23 cellular contexts compared by ENCODE assay signal in the genomic region with DNA sequence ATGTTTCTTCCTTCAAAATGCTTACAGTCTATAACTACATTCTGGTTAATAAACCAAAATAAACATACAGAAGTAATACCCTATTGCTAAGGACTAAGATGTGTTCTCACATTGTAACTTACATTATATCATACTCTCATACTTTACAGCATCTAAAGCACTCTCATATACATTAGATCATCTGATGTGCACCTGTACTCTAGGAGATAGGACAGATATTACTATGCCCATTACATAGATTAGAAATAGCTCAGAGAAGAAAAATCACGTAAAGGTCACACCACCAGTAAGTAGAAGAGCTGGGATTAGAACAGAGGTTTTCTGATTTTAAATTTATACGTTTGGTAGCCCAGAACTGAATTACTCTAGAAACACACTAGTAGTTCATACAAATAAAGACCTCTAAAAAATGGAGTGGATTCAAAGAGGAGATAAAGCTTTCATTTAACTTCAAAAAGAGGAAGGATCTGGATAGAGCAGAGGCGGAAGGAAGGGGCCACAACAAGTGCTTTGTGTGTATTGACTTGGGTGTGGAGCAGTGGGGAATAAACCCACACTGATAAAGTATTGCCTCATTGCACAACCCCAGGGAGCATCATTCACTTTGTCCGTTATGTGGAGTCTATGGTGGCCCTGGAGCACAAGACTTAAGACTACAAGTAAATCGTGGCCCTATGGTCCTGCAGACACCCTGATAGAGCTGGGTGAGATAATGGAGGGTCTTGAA. TPM values are rescaled to one million over a fixed set of nuclear protein-coding genes. Genes with fewer than 3 reads are reported as not detected.
DNase-seq lines count a peak whose midpoint lies in the region; ATAC-seq, FAIRE-seq and TF ChIP-seq lines count a peak whose summit lies in the region.
"Had no signal": no experiment of that assay in that cellular context is flagged by ENCODE, and none has a peak within 500 bp of the region (broad histone marks: within the 10 kb centered on the region; RNA-seq: fewer than 3 reads in every experiment).

No MANE protein-coding gene starts in this region.

- H3K27ac ChIP-seq in HepG2 (ENCODE audit: extremely low read length, insufficient read depth, low read length) (no peak overlapping the region), right lobe of liver (no peak overlapping the region), K562 (ENCODE audit: extremely low read depth, low read depth, low read length) (no peak overlapping the region), kidney (ENCODE audit: low read depth in 2 of 2, low read length in 2 of 2) (no peak overlapping the region)
- H3K27ac ChIP-seq: A549, brain microvascular endothelial cell had no signal

- no peak for TF ChIP-seq RAD21 in HepG2 (CRISPR knock-in tag; IDR thresholded peaks at IDR 0.05)
- TF ChIP-seq RAD21 in K562 (CRISPR knock-in tag; conservative IDR thresholded peaks at IDR 0.05 in 1 of 2, IDR thresholded peaks at IDR 0.05 in 1 of 2) = no peak

- H3K27ac Mint-ChIP-seq in T-helper 2 cell treated with Interferon-gamma antibody and Interleukin-4, amounts not matched to agents 5 μg/mL and 100 μg/mL, for 36 hours = no peak overlapping the region
- H3K27ac Mint-ChIP-seq: activated naive CD8-positive, alpha-beta T cell; dendritic cell treated with granulocyte-macrophage colony-stimulating factor and Interleukin-4, amounts not matched to agents 40 ng/mL and 50 ng/mL, for 4 days had no signal

- H2AFZ ChIP-seq in HepG2 (ENCODE audit: low read length) (no peak overlapping the region), K562 (ENCODE audit: low read depth, low read length) (no peak overlapping the region)

- TF ChIP-seq EP300 in HepG2 (IDR thresholded peaks at IDR 0.05; ENCODE audit: low read depth in 2 of 2, low read length in 2 of 2) (no peak), HepG2 (CRISPR knock-in tag; IDR thresholded peaks at IDR 0.05; ENCODE audit: borderline replicate concordance) (no peak), K562 (IDR thresholded peaks at IDR 0.05; ENCODE audit: low read length) (peak; percentile 71)

- H4K20me1 ChIP-seq in HepG2 (ENCODE audit: insufficient read depth, low read length) = no peaks in the 10 kb centered on the region
- H4K20me1 ChIP-seq in K562 (replicated peaks; ENCODE audit: control insufficient read depth, insufficient read depth, low read length) = no peaks in the 10 kb centered on the region

- no peaks in the 10 kb centered on the region for H3K9me1 ChIP-seq in K562 (ENCODE audit: control insufficient read depth, insufficient read depth, low read length)

- H3K9ac ChIP-seq in HepG2 (ENCODE audit: insufficient read depth, low read depth, low read length) = no peak overlapping the region
- no peak overlapping the region for H3K9ac ChIP-seq in K562 (ENCODE audit: insufficient read depth in 1 of 2, low read depth in 2 of 2, low read length in 2 of 2)
- no peak overlapping the region for H3K9ac ChIP-seq in kidney (ENCODE audit: low read length in 2 of 2)

- no TSS peak for BruUV-seq in HepG2 (replicated peaks; lab: Mats Ljungman, UMichigan)
- no TSS peak for BruUV-seq in K562 (replicated peaks; lab: Mats Ljungman, UMichigan)

- intact Hi-C loops in HepG2 (cut with micrococcal nuclease; ENCODE audit: unreplicated experiment) (no loop called here), right lobe of liver (cut with DNase I) (no loop called here), K562 (cut with micrococcal nuclease) (no loop called here), kidney (cut with DNase I) (no loop called here)

- no peak for TF ChIP-seq CTCF in HepG2 (CRISPR knock-in tag; IDR thresholded peaks at IDR 0.05)
- TF ChIP-seq CTCF in right lobe of liver (IDR thresholded peaks at IDR 0.05) = no peak
- TF ChIP-seq CTCF in K562 (IDR thresholded peaks at IDR 0.05 in 2 of 3, conservative IDR thresholded peaks at IDR 0.05 in 1 of 3; ENCODE audit: insufficient read depth in 2 of 3, low read depth in 1 of 3, low read length in 3 of 3) = no peak
- no peak for TF ChIP-seq CTCF in kidney (IDR thresholded peaks at IDR 0.05; ENCODE audit: borderline replicate concordance, extremely low read depth, insufficient read depth)

- H3K4me1 ChIP-seq in HepG2 (ENCODE audit: insufficient read depth, low read length) (peaks cover 9% of the 10 kb centered on the region; the same call in 1 of the 2 replicates), right lobe of liver (peaks cover 0 to 11% (median under 1%) of the 10 kb centered on the region in 4 donors), K562 (replicated peaks in 1 of 2; ENCODE audit: control insufficient read depth in 2 of 2, insufficient read depth in 2 of 2, low read length in 2 of 2) (peaks cover 4 to 26% of the 10 kb centered on the region in 2 experiments), kidney (ENCODE audit: control insufficient read depth in 1 of 2, insufficient read depth in 1 of 2, low read depth in 1 of 2, low read length in 2 of 2) (no peaks in the 10 kb centered on the region)

- no peak overlapping the region for H3K4me3 Mint-ChIP-seq in activated T-cell treated with anti-CD3 and anti-CD28 coated beads, Interleukin-2, amount 50 U/mL, for 4 hours
- no peak overlapping the region for H3K4me3 Mint-ChIP-seq in T-helper 2 cell treated with Interferon-gamma antibody and Interleukin-4, amounts not matched to agents 5 μg/mL and 100 μg/mL, for 36 hours
- H3K4me3 Mint-ChIP-seq: activated naive CD8-positive, alpha-beta T cell; dendritic cell treated with granulocyte-macrophage colony-stimulating factor and Interleukin-4, amounts not matched to agents 40 ng/mL and 50 ng/mL, for 4 days had no signal

- H3K4me3 ChIP-seq in HepG2 (replicated peaks in 1 of 3; ENCODE audit: insufficient read depth in 1 of 3, low read depth in 2 of 3, low read length in 3 of 3) (no peak overlapping the region), right lobe of liver (no peak overlapping the region), K562 (no peak overlapping the region), kidney (ENCODE audit: low read length in 2 of 2) (no peak overlapping the region)
- H3K4me3 ChIP-seq: A549, GM12878, lung, transverse colon had no signal

- peaks cover 7% of the 10 kb centered on the region for H3K27me3 Mint-ChIP-seq in activated T-cell treated with anti-CD3 and anti-CD28 coated beads, Interleukin-2, amount 50 U/mL, for 4 hours (ENCODE audit: low read depth)
- peaks cover 12% of the 10 kb centered on the region for H3K27me3 Mint-ChIP-seq in T-helper 2 cell treated with Interferon-gamma antibody and Interleukin-4, amounts not matched to agents 5 μg/mL and 100 μg/mL, for 36 hours (ENCODE audit: low read depth)
- H3K27me3 Mint-ChIP-seq: dendritic cell treated with granulocyte-macrophage colony-stimulating factor and Interleukin-4, amounts not matched to agents 40 ng/mL and 50 ng/mL, for 4 days had no signal

- POLR2A ChIA-PET in HepG2 (lab: Yijun Ruan, JAX) (no interaction called here), K562 (lab: Yijun Ruan, JAX) (interaction anchor here (1.1 kb wide), 1 partner anchor 14 kb away, joined by 4 read pairs; no protein-coding TSS in a partner anchor)

- CTCF ChIA-PET in HepG2 (lab: Yijun Ruan, JAX; ENCODE audit: low intra/inter-chr PET ratio, low total read pairs) = no interaction called here
- CTCF ChIA-PET in K562 (lab: Yijun Ruan, JAX; ENCODE audit: low intra/inter-chr PET ratio) = no interaction called here

- 25% methylated on average over 5 of the region's 5 CpGs for WGBS in HepG2 (ENCODE audit: low lambda C conversion rate)
- WGBS in right lobe of liver (ENCODE audit: insufficient coverage, low coverage, low lambda C conversion rate, missing lambda C conversion rate) = 63% methylated on average over 5 of the region's 5 CpGs
- 4% methylated on average over 5 of the region's 5 CpGs for WGBS in K562 (ENCODE audit: insufficient coverage, low coverage, missing lambda C conversion rate)

- in situ Hi-C loops in HepG2 (cut with HindIII; ENCODE audit: extremely low pct_ligation_motif_present, low pct_unique_long_range_greater_than_20kb) = no loop called here
- in situ Hi-C loops in K562 (cut with MboI) = no loop called here

- no peaks in the 10 kb centered on the region for H3K4me1 Mint-ChIP-seq in activated T-cell treated with anti-CD3 and anti-CD28 coated beads, Interleukin-2, amount 50 U/mL, for 4 hours (ENCODE audit: low read depth)
- no peaks in the 10 kb centered on the region for H3K4me1 Mint-ChIP-seq in T-helper 2 cell treated with Interferon-gamma antibody and Interleukin-4, amounts not matched to agents 5 μg/mL and 100 μg/mL, for 36 hours (ENCODE audit: low read depth)

- H3K79me2 ChIP-seq in HepG2 (ENCODE audit: insufficient read depth, low read length) = no peaks in the 10 kb centered on the region
- no peaks in the 10 kb centered on the region for H3K79me2 ChIP-seq in K562 (ENCODE audit: control insufficient read depth, insufficient read depth, low read length)

- no peaks in the 10 kb centered on the region for H3K9me3 ChIP-seq in HepG2 (ENCODE audit: low read length)
- no peaks in the 10 kb centered on the region for H3K9me3 ChIP-seq in right lobe of liver
- H3K9me3 ChIP-seq in K562 (replicated peaks; ENCODE audit: control insufficient read depth, insufficient read depth, low read depth, low read length) = no peaks in the 10 kb centered on the region
- no peaks in the 10 kb centered on the region for H3K9me3 ChIP-seq in kidney (ENCODE audit: control insufficient read depth in 1 of 2, low read length in 2 of 2)
- H3K9me3 ChIP-seq: A549, transverse colon had no signal

- ATAC-seq in HepG2 = no peak
- ATAC-seq in right lobe of liver = no peak
- peak; percentile 41 for ATAC-seq in K562
- no peak for ATAC-seq in activated T-cell treated with anti-CD3 and anti-CD28 coated beads, Interleukin-2, amount 50 U/mL, for 4 hours
- no peak for ATAC-seq in HG03457 (IDR thresholded peaks at IDR 0.05; ENCODE audit: unreplicated experiment)
- ATAC-seq: A549, GM12878 had no signal

- H3K9me3 Mint-ChIP-seq in activated T-cell treated with anti-CD3 and anti-CD28 coated beads, Interleukin-2, amount 50 U/mL, for 4 hours = no peaks in the 10 kb centered on the region
- no peaks in the 10 kb centered on the region for H3K9me3 Mint-ChIP-seq in T-helper 2 cell treated with Interferon-gamma antibody and Interleukin-4, amounts not matched to agents 5 μg/mL and 100 μg/mL, for 36 hours
- H3K9me3 Mint-ChIP-seq: dendritic cell treated with granulocyte-macrophage colony-stimulating factor and Interleukin-4, amounts not matched to agents 40 ng/mL and 50 ng/mL, for 4 days had no signal

- H3K27me3 ChIP-seq in HepG2 (ENCODE audit: control insufficient read depth in 1 of 2, insufficient read depth in 2 of 2, low read length in 2 of 2) (no peaks in the 10 kb centered on the region), right lobe of liver (no peaks in the 10 kb centered on the region), K562 (ENCODE audit: control insufficient read depth in 2 of 2, insufficient read depth in 2 of 2, low read length in 2 of 2) (no peaks in the 10 kb centered on the region)
- H3K27me3 ChIP-seq: brain microvascular endothelial cell, transverse colon had no signal

- no peak for DNase-seq in HepG2 (ENCODE audit: low spot score)
- no peak for DNase-seq in right lobe of liver
- DNase-seq in OCI-M1 (lab: John Stamatoyannopoulos, UW) = peak; percentile 95
- DNase-seq in K562 (ENCODE audit: extremely low read depth in 1 of 4, low spot score in 3 of 4) = peak in 2 of 4 experiments; percentile 24 to 29
- no peak for DNase-seq in kidney
- no peak for DNase-seq in activated T-cell treated with anti-CD3 and anti-CD28 coated beads, Interleukin-2, amount 50 U/mL, for 4 hours
- DNase-seq in T-helper 2 cell treated with Interferon-gamma antibody and Interleukin-4, amounts not matched to agents 5 μg/mL and 100 μg/mL, for 36 hours (ENCODE audit: low spot score) = no peak
- DNase-seq: activated CD4-positive, alpha-beta T cell treated with anti-CD3 and anti-CD28 coated beads, Interleukin-2, amount 50 U/mL, for 1 hour; activated T-cell treated with anti-CD3 and anti-CD28 coated beads for 4 hours; brain microvascular endothelial cell; GOT3; NCI-H1105; NCI-H69; posterior cingulate gyrus; small intestine; transverse colon had no signal

- TF ChIP-seq POLR2A in HepG2 (IDR thresholded peaks at IDR 0.05; ENCODE audit: insufficient read depth in 1 of 2, low read depth in 2 of 2, low read length in 2 of 2) = no peak
- no peak for TF ChIP-seq POLR2A in right lobe of liver (IDR thresholded peaks at IDR 0.05)
- TF ChIP-seq POLR2A in K562 (conservative IDR thresholded peaks at IDR 0.05) = no peak

- no peak for FAIRE-seq in HepG2 (lab: Jason Lieb, UNC)
- no peak for FAIRE-seq in K562 (lab: Jason Lieb, UNC)
- no peak for FAIRE-seq in kidney (lab: Jason Lieb, UNC)
- FAIRE-seq: A549, GM12878, small intestine had no signal

- H3K4me2 ChIP-seq in HepG2 (ENCODE audit: low read depth, low read length) = no peak overlapping the region
- H3K4me2 ChIP-seq in K562 (ENCODE audit: insufficient read depth, low read length) = no peak overlapping the region
- H3K4me2 ChIP-seq: A549 had no signal

- no peaks in the 10 kb centered on the region for H3K36me3 ChIP-seq in HepG2 (replicated peaks in 1 of 2; ENCODE audit: control insufficient read depth in 1 of 2, insufficient read depth in 2 of 2, low read length in 2 of 2)
- no peaks in the 10 kb centered on the region for H3K36me3 ChIP-seq in right lobe of liver
- no peaks in the 10 kb centered on the region for H3K36me3 ChIP-seq in K562 (ENCODE audit: control insufficient read depth, insufficient read depth, low read length)
- no peaks in the 10 kb centered on the region for H3K36me3 ChIP-seq in kidney (ENCODE audit: control insufficient read depth in 1 of 2, insufficient read depth in 2 of 2, low read length in 2 of 2)
- H3K36me3 ChIP-seq: brain microvascular endothelial cell, transverse colon had no signal

- H3K36me3 Mint-ChIP-seq in activated T-cell treated with anti-CD3 and anti-CD28 coated beads, Interleukin-2, amount 50 U/mL, for 4 hours (ENCODE audit: insufficient read depth) = no peaks in the 10 kb centered on the region
- H3K36me3 Mint-ChIP-seq in T-helper 2 cell treated with Interferon-gamma antibody and Interleukin-4, amounts not matched to agents 5 μg/mL and 100 μg/mL, for 36 hours (ENCODE audit: low read depth) = no peaks in the 10 kb centered on the region
- H3K36me3 Mint-ChIP-seq: activated naive CD8-positive, alpha-beta T cell had no signal

RNA-seq across cellular contexts. Expression of a gene that starts 30.9 kb away (rescaled TPM):
- 0.04 TPM in 1 of 2 replicates, not detected in the other for total RNA-seq in HepG2 (2016; rRNA removed; fragmentation: Illumina TruSeq; extraction: Trizol)
- total RNA-seq in HepG2 (2016; cell fraction: cytosol; rRNA removed; fragmentation: Illumina TruSeq; extraction: Trizol; ENCODE audit: low read depth) = not detected in 2 replicates
- total RNA-seq in HepG2 (2016; cell fraction: insoluble cytoplasmic fraction; rRNA removed; fragmentation: Illumina TruSeq; extraction: Trizol) = 0.02 TPM in 1 of 2 replicates, not detected in the other
- not detected in 2 replicates for total RNA-seq in HepG2 (2016; cell fraction: membrane; rRNA removed; fragmentation: Illumina TruSeq; extraction: Trizol)
- 0.09 TPM in 1 of 2 replicates, not detected in the other for total RNA-seq in HepG2 (2016; cell fraction: nucleus; rRNA removed; fragmentation: Illumina TruSeq; extraction: Trizol)
- 0.24 and 0.33 TPM in 2 replicates for polyA plus RNA-seq in HepG2 (2011; rRNA removed)
- polyA plus RNA-seq in HepG2 (2011; cell fraction: cytosol; rRNA removed) = 0.20 and 0.24 TPM in 2 replicates
- polyA plus RNA-seq in HepG2 (2011; cell fraction: nucleus; rRNA removed) = 0.11 and 0.26 TPM in 2 replicates
- polyA plus RNA-seq in HepG2 (2012) = 0.24 and 0.43 TPM in 2 replicates
- polyA plus RNA-seq in HepG2 (2016; cell fraction: cytosol; fragmentation: Illumina TruSeq; extraction: Trizol; ENCODE audit: low read depth) = not detected in 2 replicates
- polyA plus RNA-seq in HepG2 (2016; cell fraction: insoluble cytoplasmic fraction; fragmentation: Illumina TruSeq; extraction: Trizol; ENCODE audit: low read depth) = not detected in 2 replicates
- polyA plus RNA-seq in HepG2 (2016; cell fraction: membrane; fragmentation: Illumina TruSeq; extraction: Trizol; ENCODE audit: low read depth) = not detected in 2 replicates
- polyA plus RNA-seq in HepG2 (2016; cell fraction: nucleus; fragmentation: Illumina TruSeq; extraction: Trizol; ENCODE audit: insufficient read depth, low read depth) = 0.10 TPM in 1 of 2 replicates, not detected in the other
- 0.42 TPM in 1 of 2 replicates, not detected in the other for polyA minus RNA-seq in HepG2 (2011; rRNA and poly(A)+ RNA removed; ENCODE audit: low replicate concordance)
- polyA minus RNA-seq in HepG2 (2011; cell fraction: cytosol; rRNA and poly(A)+ RNA removed) = 0.26 and 0.40 TPM in 2 replicates
- 0.39 and 0.87 TPM in 2 replicates for polyA minus RNA-seq in HepG2 (2011; cell fraction: nucleus; rRNA and poly(A)+ RNA removed)
- 1 to 10 TPM in 2 of 6 experiments, under 1 TPM in 4; 0.49 to 9.1 (median 0.68) TPM for total RNA-seq in right lobe of liver
- total RNA-seq in K562 (2011; cell fraction: chromatin; rRNA removed; ENCODE audit: low replicate concordance) = 3.6 TPM in 2 replicates
- 2.8 and 3.2 TPM in 2 replicates for total RNA-seq in K562 (2011; cell fraction: nucleolus; rRNA removed)
- total RNA-seq in K562 (2011; cell fraction: nucleoplasm; rRNA removed) = 3.3 and 4.0 TPM in 2 replicates
- 0.29 and 0.54 TPM in 2 replicates for total RNA-seq in K562 (2014; rRNA removed)
- total RNA-seq in K562 (2014; rRNA removed; fragmentation: Illumina TruSeq; extraction: Trizol) = 0.65 and 1.1 TPM in 2 replicates
- total RNA-seq in K562 (2015; rRNA removed; fragmentation: Illumina TruSeq; extraction: Trizol) = 0.47 and 0.57 TPM in 2 replicates
- total RNA-seq in K562 (2021) = 0.44 and 0.56 TPM in 2 replicates
- polyA plus RNA-seq in K562 (2011; rRNA removed) = 0.35 and 2.7 TPM in 2 replicates
- polyA plus RNA-seq in K562 (2011; cell fraction: cytosol; rRNA removed) = 0.16 and 0.81 TPM in 2 replicates
- 0.28 and 1.4 TPM in 2 replicates for polyA plus RNA-seq in K562 (2011; cell fraction: nucleus; rRNA removed)
- 0.59 and 0.66 TPM in 2 replicates for polyA plus RNA-seq in K562 (2012)
- polyA plus RNA-seq in K562 (2014; fragmentation: Illumina TruSeq; extraction: Trizol) = 0.54 and 0.97 TPM in 2 replicates
- under 1 TPM; 0.10 to 0.14 TPM for polyA plus RNA-seq in K562 (2014; fragmentation: Nextera tagmentation; extraction: Ambion mirVana)
- 0.42 and 0.58 TPM in 2 replicates for polyA plus RNA-seq in K562 (2014; rRNA removed)
- 0.54 and 3.7 TPM in 2 replicates for polyA minus RNA-seq in K562 (2011; rRNA and poly(A)+ RNA removed)
- 0.36 and 0.95 TPM in 2 replicates for polyA minus RNA-seq in K562 (2011; cell fraction: cytosol; rRNA and poly(A)+ RNA removed)
- 0.44 and 1.9 TPM in 2 replicates for polyA minus RNA-seq in K562 (2011; cell fraction: nucleus; rRNA and poly(A)+ RNA removed)
- 0.38 TPM for total RNA-seq in kidney
- polyA plus RNA-seq in kidney (ENCODE audit: insufficient read depth, low read depth, low replicate concordance) = 4.6 TPM
- not detected for total RNA-seq in activated T-cell treated with anti-CD3 and anti-CD28 coated beads, Interleukin-2, amount 50 U/mL, for 4 hours
- total RNA-seq: T-helper 2 cell treated with Interferon-gamma antibody and Interleukin-4, amounts not matched to agents 100 ng/mL and 5 ng/mL, for 36 hours had no signal
